20 cellular contexts compared by ENCODE assay signal in the genomic region with DNA sequence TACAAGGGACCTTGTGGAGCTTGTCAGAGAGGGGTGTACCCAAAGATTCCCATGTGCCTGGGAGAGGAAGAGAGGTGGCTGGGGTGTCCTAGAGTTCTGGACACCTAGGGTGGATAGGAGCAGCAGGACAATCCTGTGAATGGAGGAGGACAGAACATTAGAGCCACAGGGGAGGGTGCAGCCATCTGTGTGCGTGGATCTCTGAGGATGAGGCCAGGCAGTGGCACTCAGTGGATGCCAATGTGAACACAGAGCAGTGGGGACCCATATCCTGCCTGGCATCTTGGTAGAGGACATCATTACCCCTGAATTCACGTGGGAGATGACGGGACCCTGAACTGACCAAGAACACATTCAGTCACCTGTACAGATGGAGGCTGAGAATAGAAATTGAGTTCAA.
"Had no signal": no experiment of that assay in that cellular context is flagged by ENCODE, and none has a peak within 500 bp of the region (broad histone marks: within the 10 kb centered on the region; RNA-seq: fewer than 3 reads in every experiment).

No MANE protein-coding gene starts in this region.

- H3K4me3 Mint-ChIP-seq: activated CD4-positive, alpha-beta T cell treated with anti-CD3 and anti-CD28 coated beads for 36 hours; dendritic cell treated with granulocyte-macrophage colony-stimulating factor and Interleukin-4, amounts not matched to agents 40 ng/mL and 50 ng/mL, for 4 days; mesothelial cell of epicardium; nephron progenitor cell; stimulated activated effector memory CD8-positive, alpha-beta T cell treated with anti-CD3 and anti-CD28 coated beads, Interleukin-12 subunit alpha, Interleukin-12 subunit beta, amount 100 ng/mL, for 72 hours; WTC11 had no signal

- ATAC-seq: activated CD4-positive, alpha-beta T cell treated with anti-CD3 and anti-CD28 coated beads for 36 hours; body of pancreas; foreskin keratinocyte; sciatic nerve; stimulated activated effector memory CD8-positive, alpha-beta T cell treated with anti-CD3 and anti-CD28 coated beads, Interleukin-12 subunit alpha, Interleukin-12 subunit beta, amount 100 ng/mL, for 72 hours had no signal

- H3K27ac ChIP-seq: body of pancreas, cardiac muscle cell, foreskin keratinocyte, left ventricle myocardium inferior, testis, vagina had no signal

- H3K36me3 ChIP-seq: cardiac muscle cell, left ventricle myocardium inferior, vagina had no signal

- H3K27me3 Mint-ChIP-seq: dendritic cell treated with granulocyte-macrophage colony-stimulating factor and Interleukin-4, amounts not matched to agents 40 ng/mL and 50 ng/mL, for 4 days had no signal

- H3K9me3 Mint-ChIP-seq: mesothelial cell of epicardium; stimulated activated effector memory CD8-positive, alpha-beta T cell treated with anti-CD3 and anti-CD28 coated beads, Interleukin-12 subunit alpha, Interleukin-12 subunit beta, amount 100 ng/mL, for 72 hours had no signal

- FAIRE-seq: small intestine had no signal

- H3K4me1 Mint-ChIP-seq: stimulated activated effector memory CD8-positive, alpha-beta T cell treated with anti-CD3 and anti-CD28 coated beads, Interleukin-12 subunit alpha, Interleukin-12 subunit beta, amount 100 ng/mL, for 72 hours had no signal

- H3K27me3 ChIP-seq: body of pancreas, cardiac muscle cell, foreskin keratinocyte, testis, vagina had no signal

- H3K36me3 Mint-ChIP-seq: mesothelial cell of epicardium; stimulated activated effector memory CD8-positive, alpha-beta T cell treated with anti-CD3 and anti-CD28 coated beads, Interleukin-12 subunit alpha, Interleukin-12 subunit beta, amount 100 ng/mL, for 72 hours; WTC11 had no signal

- DNase-seq: activated CD4-positive, alpha-beta T cell treated with anti-CD3 and anti-CD28 coated beads, Interleukin-2, amount 50 U/mL, for 48 hours; activated naive CD4-positive, alpha-beta T cell treated with Interleukin-2 at 50 U/mL for 16 hours; anterior cingulate cortex; body of pancreas; effector CD8-positive, alpha-beta T cell; foreskin keratinocyte; left ventricle myocardium inferior; nephron progenitor cell; small intestine; T-helper 1 cell; testis; trophoblast cell had no signal

- H3K9me3 ChIP-seq: body of pancreas, left ventricle myocardium inferior, testis, vagina had no signal

- H3K4me3 ChIP-seq: body of pancreas, cardiac muscle cell, left ventricle myocardium inferior, testis, vagina had no signal

- H3K4me1 ChIP-seq: body of pancreas, foreskin keratinocyte, left ventricle myocardium inferior, testis, vagina had no signal

- H3K27ac Mint-ChIP-seq: activated CD4-positive, alpha-beta T cell treated with anti-CD3 and anti-CD28 coated beads for 36 hours; dendritic cell treated with granulocyte-macrophage colony-stimulating factor and Interleukin-4, amounts not matched to agents 40 ng/mL and 50 ng/mL, for 4 days; mesothelial cell of epicardium; nephron progenitor cell; stimulated activated effector memory CD8-positive, alpha-beta T cell treated with anti-CD3 and anti-CD28 coated beads, Interleukin-12 subunit alpha, Interleukin-12 subunit beta, amount 100 ng/mL, for 72 hours; WTC11 had no signal
